Comparison of ENCODE assay signal across 10 cellular contexts in genomic region chr11:108069947-108070346, GRCh38. TPM values are rescaled to one million over a fixed set of nuclear protein-coding genes. Genes with fewer than 3 reads are reported as not detected.
DNase-seq lines count a peak whose midpoint lies in the region; ATAC-seq lines count a peak whose summit lies in the region.
"Had no signal": no experiment of that assay in that cellular context is flagged by ENCODE, and none has a peak within 500 bp of the region (broad histone marks: within the 10 kb centered on the region; RNA-seq: fewer than 3 reads in every experiment).

No MANE protein-coding gene starts in this region.

- no peak for DNase-seq in activated naive CD4-positive, alpha-beta T cell treated with anti-CD3 and anti-CD28 coated beads, Interleukin-2, amount 50 U/mL, for 72 hours (ENCODE audit: low spot score in 2 of 2)
- DNase-seq in activated naive CD4-positive, alpha-beta T cell (lab: John Stamatoyannopoulos, UW) = no peak
- peak; percentile 65 for DNase-seq in dedifferentiated amniotic fluid mesenchymal stem cell (ENCODE audit: extremely low spot score)
- DNase-seq in stimulated activated naive CD8-positive, alpha-beta T cell treated with anti-CD3 and anti-CD28 coated beads, Interleukin-15, Interleukin-2, amounts not matched to agents 100 U/mL and 50 U/mL, for 24 hours = no peak
- no peak for DNase-seq in DMS53 treated with DMSO at 0.1 percent for 48 hours (lab: John Stamatoyannopoulos, UW; ENCODE audit: unreplicated experiment)
- no peak for DNase-seq in stimulated activated CD4-positive, alpha-beta T cell treated with anti-CD3 and anti-CD28 coated beads, Interleukin-4, amount 100 ng/mL, for 24 hours
- DNase-seq: DMS153 had no signal

- H3K9me3 Mint-ChIP-seq in activated naive CD4-positive, alpha-beta T cell treated with anti-CD3 and anti-CD28 coated beads, Interleukin-2, amount 50 U/mL, for 72 hours = no peaks in the 10 kb centered on the region
- H3K9me3 Mint-ChIP-seq: IgD-negative memory B cell had no signal

- peak; percentile 66 to 67 for ATAC-seq in activated naive CD4-positive, alpha-beta T cell treated with anti-CD3 and anti-CD28 coated beads, Interleukin-2, amount 50 U/mL, for 72 hours
- ATAC-seq in HG03460 (IDR thresholded peaks at IDR 0.05; ENCODE audit: unreplicated experiment) (peak; percentile 83), HG03280 (IDR thresholded peaks at IDR 0.05; ENCODE audit: unreplicated experiment) (no peak)
- ATAC-seq in stimulated activated naive CD8-positive, alpha-beta T cell treated with anti-CD3 and anti-CD28 coated beads, Interleukin-15, Interleukin-2, amounts not matched to agents 100 U/mL and 50 U/mL, for 24 hours = peak; percentile 61

- no peak overlapping the region for H3K27ac Mint-ChIP-seq in activated naive CD4-positive, alpha-beta T cell treated with anti-CD3 and anti-CD28 coated beads, Interleukin-2, amount 50 U/mL, for 72 hours
- H3K27ac Mint-ChIP-seq: IgD-negative memory B cell had no signal

- H3K36me3 Mint-ChIP-seq in activated naive CD4-positive, alpha-beta T cell treated with anti-CD3 and anti-CD28 coated beads, Interleukin-2, amount 50 U/mL, for 72 hours = no peaks in the 10 kb centered on the region

RNA-seq across cellular contexts. Expression of gene ACAT1, which starts 51.4 kb away (rescaled TPM):
- total RNA-seq in activated naive CD4-positive, alpha-beta T cell treated with anti-CD3 and anti-CD28 coated beads, Interleukin-2, amount 50 U/mL, for 72 hours = 10 to 100 TPM; 71.9 to 79.5 TPM
